ENCODE assay signal across 10 cellular contexts in genomic region chr17:9817086-9817485, GRCh38. TPM values are rescaled to one million over a fixed set of nuclear protein-coding genes. Genes with fewer than 3 reads are reported as not detected.
DNase-seq lines count a peak whose midpoint lies in the region; ATAC-seq, FAIRE-seq and TF ChIP-seq lines count a peak whose summit lies in the region.
"Had no signal": no experiment of that assay in that cellular context is flagged by ENCODE, and none has a peak within 500 bp of the region (broad histone marks: within the 10 kb centered on the region; RNA-seq: fewer than 3 reads in every experiment).

No MANE protein-coding gene starts in this region.

- H3K27ac Mint-ChIP-seq in CD14-positive monocyte = no peak overlapping the region
- H3K27ac Mint-ChIP-seq: dendritic cell treated with granulocyte-macrophage colony-stimulating factor and Interleukin-4, amounts not matched to agents 40 ng/mL and 50 ng/mL, for 4 days had no signal

- peaks cover 0 to 2% (median 0%) of the 10 kb centered on the region in 7 donors for H3K9me3 Mint-ChIP-seq in CD14-positive monocyte
- H3K9me3 Mint-ChIP-seq: dendritic cell treated with granulocyte-macrophage colony-stimulating factor and Interleukin-4, amounts not matched to agents 40 ng/mL and 50 ng/mL, for 4 days had no signal

- H3K9me2 ChIP-seq in SK-N-SH = no peaks in the 10 kb centered on the region

- no peak for TF ChIP-seq POLR2A in H54 (IDR thresholded peaks at IDR 0.05; ENCODE audit: low read depth, low read length)
- TF ChIP-seq POLR2A in heart left ventricle (IDR thresholded peaks at IDR 0.05) = no peak
- TF ChIP-seq POLR2A in prostate gland (IDR thresholded peaks at IDR 0.05) = no peak

- peaks cover 13% of the 10 kb centered on the region; the same call in 1 of the 2 replicates for H3K27me3 ChIP-seq in SK-N-SH (ENCODE audit: insufficient read depth)
- H3K27me3 ChIP-seq in heart left ventricle = peaks cover 0 to 20% (median 0%) of the 10 kb centered on the region in 9 donors
- H3K27me3 ChIP-seq in prostate gland (replicated peaks; ENCODE audit: insufficient read depth) = no peaks in the 10 kb centered on the region
- H3K27me3 ChIP-seq: vagina had no signal

- H3K4me1 ChIP-seq in SK-N-SH (ENCODE audit: control insufficient read depth in 1 of 2, insufficient read depth in 2 of 2, low read depth in 1 of 2, low read length in 1 of 2) (no peaks in the 10 kb centered on the region), heart left ventricle (no peaks in the 10 kb centered on the region), prostate gland (replicated peaks) (no peaks in the 10 kb centered on the region)
- H3K4me1 ChIP-seq: vagina had no signal

- H3K79me2 ChIP-seq in SK-N-SH (ENCODE audit: insufficient read depth) = no peaks in the 10 kb centered on the region

- no peaks in the 10 kb centered on the region for H3F3A ChIP-seq in SK-N-SH (replicated peaks; ENCODE audit: insufficient read depth)

- H3K27me3 Mint-ChIP-seq in CD14-positive monocyte (ENCODE audit: low read depth in 3 of 3) = peaks cover 0 to 2% (median 1%) of the 10 kb centered on the region in 3 donors
- H3K27me3 Mint-ChIP-seq: dendritic cell treated with granulocyte-macrophage colony-stimulating factor and Interleukin-4, amounts not matched to agents 40 ng/mL and 50 ng/mL, for 4 days had no signal

- no peak overlapping the region for H3K4me3 Mint-ChIP-seq in CD14-positive monocyte
- H3K4me3 Mint-ChIP-seq: dendritic cell treated with granulocyte-macrophage colony-stimulating factor and Interleukin-4, amounts not matched to agents 40 ng/mL and 50 ng/mL, for 4 days had no signal

- no peak overlapping the region for H3K27ac ChIP-seq in SK-N-SH (ENCODE audit: low read depth in 2 of 2, low read length in 1 of 2)
- H3K27ac ChIP-seq in heart left ventricle = no peak overlapping the region
- no peak overlapping the region for H3K27ac ChIP-seq in prostate gland
- H3K27ac ChIP-seq: vagina had no signal

- TF ChIP-seq EP300 in SK-N-SH (IDR thresholded peaks at IDR 0.05; ENCODE audit: borderline replicate concordance in 1 of 2, low read depth in 1 of 2, low read length in 1 of 2) = no peak

- no peaks in the 10 kb centered on the region for H4K20me1 ChIP-seq in SK-N-SH (ENCODE audit: insufficient read depth)

- H2AFZ ChIP-seq in SK-N-SH (ENCODE audit: low read depth) = no peak overlapping the region

- WGBS in SK-N-SH (ENCODE audit: low lambda C conversion rate) = 28% methylated on average over 8 of the region's 8 CpGs
- 45 to 55% (median 52%) methylated on average over 8 of the region's 8 CpGs for WGBS in heart left ventricle, 4 donors
- WGBS in prostate gland = 32% methylated on average over 8 of the region's 8 CpGs

- TF ChIP-seq CTCF in SK-N-SH (IDR thresholded peaks at IDR 0.05) (no peak), heart left ventricle (IDR thresholded peaks at IDR 0.05) (no peak), prostate gland (IDR thresholded peaks at IDR 0.05) (no peak), CD14-positive monocyte (IDR thresholded peaks at IDR 0.05) (no peak)

- H3K9me3 ChIP-seq in SK-N-SH = no peaks in the 10 kb centered on the region
- H3K9me3 ChIP-seq in heart left ventricle = no peaks in the 10 kb centered on the region
- no peaks in the 10 kb centered on the region for H3K9me3 ChIP-seq in prostate gland
- H3K9me3 ChIP-seq: vagina had no signal

- TF ChIP-seq RAD21 in SK-N-SH (IDR thresholded peaks at IDR 0.05; ENCODE audit: low read length) = no peak

- no peaks in the 10 kb centered on the region for H3K36me3 Mint-ChIP-seq in CD14-positive monocyte

- DNase-seq in H54 (ENCODE audit: insufficient read length, low spot score) (peak; percentile 64), SK-N-SH (peak; percentile 17), heart left ventricle (no peak), prostate gland (ENCODE audit: low spot score) (peak; percentile 57), CD14-positive monocyte (ENCODE audit: low spot score) (no peak)

- H3K4me1 Mint-ChIP-seq in CD14-positive monocyte = no peaks in the 10 kb centered on the region

- CTCF ChIA-PET in SK-N-SH (lab: Yijun Ruan, JAX) = no interaction called here

- intact Hi-C loops in heart left ventricle (cut with DNase I) = no loop called here
- intact Hi-C loops in prostate gland (cut with DNase I) = no loop called here
- intact Hi-C loops in CD14-positive monocyte (cut with micrococcal nuclease) = no loop called here

- peak in 3 of 4 donors; percentile 47 to 82 (median 57) for ATAC-seq in heart left ventricle
- ATAC-seq in GM21717 (IDR thresholded peaks at IDR 0.05; ENCODE audit: unreplicated experiment) = no peak
- ATAC-seq in HG02759 (IDR thresholded peaks at IDR 0.05; ENCODE audit: unreplicated experiment) = no peak
- no peak for ATAC-seq in GM21576 (IDR thresholded peaks at IDR 0.05; ENCODE audit: unreplicated experiment)

- peak; percentile 43 for FAIRE-seq in H54 (lab: Jason Lieb, UNC)

- H3K4me3 ChIP-seq in SK-N-SH (ENCODE audit: low read depth in 2 of 2, low read length in 1 of 2) (no peak overlapping the region), heart left ventricle (no peak overlapping the region), prostate gland (no peak overlapping the region)
- H3K4me3 ChIP-seq: vagina had no signal

- H3K36me3 ChIP-seq in SK-N-SH (replicated peaks in 1 of 2; ENCODE audit: control insufficient read depth in 1 of 2, insufficient read depth in 2 of 2, low read length in 1 of 2) = no peaks in the 10 kb centered on the region
- no peaks in the 10 kb centered on the region for H3K36me3 ChIP-seq in heart left ventricle
- H3K36me3 ChIP-seq in prostate gland = no peaks in the 10 kb centered on the region
- H3K36me3 ChIP-seq: vagina had no signal

- POLR2A ChIA-PET in SK-N-SH (lab: Yijun Ruan, JAX) = no interaction called here

- H3K4me2 ChIP-seq in SK-N-SH = no peak overlapping the region

- H3K9ac ChIP-seq in SK-N-SH = no peak overlapping the region

TF ChIP-seq in SK-N-SH, 30 proteins besides CTCF, POLR2A, EP300 and RAD21:
- no peak for TF ChIP-seq NFIC (IDR thresholded peaks at IDR 0.05; ENCODE audit: borderline replicate concordance)
- TF ChIP-seq RFX5 (IDR thresholded peaks at IDR 0.05; ENCODE audit: low read length) = peak; percentile 98
- TF ChIP-seq YY1 (IDR thresholded peaks at IDR 0.05; ENCODE audit: low read depth) = no peak
- TF ChIP-seq IRF3 (IDR thresholded peaks at IDR 0.05; ENCODE audit: low read depth, low read length) = no peak

RNA-seq across cellular contexts. Expression of gene GSG1L2, which starts 4.8 kb away (rescaled TPM):
- polyA plus RNA-seq in SK-N-SH (2012; rRNA removed) (not detected in 2 replicates), heart left ventricle (not detected), CD14-positive monocyte (not detected)
- polyA plus RNA-seq in SK-N-SH (2012; cell fraction: cytosol; rRNA removed) = not detected in 2 replicates
- polyA plus RNA-seq in SK-N-SH (2012; cell fraction: nucleus; rRNA removed) = not detected in 2 replicates
- total RNA-seq in heart left ventricle (not detected), prostate gland (not detected)
- total RNA-seq: vagina had no signal

RNA-seq across cellular contexts. Expression of gene GLP2R, which starts 8.6 kb away (rescaled TPM):
- polyA plus RNA-seq in SK-N-SH (2012; rRNA removed) = not detected in 2 replicates
- not detected in 2 replicates for polyA plus RNA-seq in SK-N-SH (2012; cell fraction: cytosol; rRNA removed)
- polyA plus RNA-seq in SK-N-SH (2012; cell fraction: nucleus; rRNA removed) = not detected in 2 replicates
- total RNA-seq in heart left ventricle = under 1 TPM in 6 of 9 donors, not detected in 3; 0.05 to 0.91 (median 0.15) TPM
- polyA plus RNA-seq in heart left ventricle = under 1 TPM; 0.07 to 0.19 TPM
- total RNA-seq in prostate gland = 1 to 10 TPM in 1 of 2 donors, under 1 TPM in 1; 0.34 to 1.5 TPM
- polyA plus RNA-seq in CD14-positive monocyte = not detected

RNA-seq across cellular contexts. Expression of gene DHRS7C, which starts 25.7 kb away (rescaled TPM):
- polyA plus RNA-seq in SK-N-SH (2012; rRNA removed) (not detected in 2 replicates), heart left ventricle (10 to 100 TPM; 11.3 to 38.6 TPM), CD14-positive monocyte (not detected)
- not detected in 2 replicates for polyA plus RNA-seq in SK-N-SH (2012; cell fraction: cytosol; rRNA removed)
- polyA plus RNA-seq in SK-N-SH (2012; cell fraction: nucleus; rRNA removed) = not detected in 2 replicates
- total RNA-seq in heart left ventricle (10 to 100 TPM in 8 of 9 donors, 1 to 10 TPM in 1; 1.8 to 71.2 (median 23.4) TPM), prostate gland (not detected)
- total RNA-seq: vagina had no signal

Comparison
In these comparisons a context has a peak if more than half of its experiments do, and no peak if none do; other contexts are left out.
1. DNase-seq: peak in H54 (single experiment), SK-N-SH (single experiment) and prostate gland (single experiment); none in heart left ventricle (0 of 5) and CD14-positive monocyte (single experiment).
2. ATAC-seq: peak in heart left ventricle (3 of 4); none in GM21717 (single experiment), HG02759 (single experiment) and GM21576 (single experiment).
3. RNA of gene DHRS7C, which starts 25.7 kb away (polyA plus RNA-seq): 11.3 to 38.6 TPM in heart left ventricle; not detected in SK-N-SH and not detected in CD14-positive monocyte; every median in the first group is over 10 times any median in the second.